9 cellular contexts compared by ENCODE assay signal in the genomic region with DNA sequence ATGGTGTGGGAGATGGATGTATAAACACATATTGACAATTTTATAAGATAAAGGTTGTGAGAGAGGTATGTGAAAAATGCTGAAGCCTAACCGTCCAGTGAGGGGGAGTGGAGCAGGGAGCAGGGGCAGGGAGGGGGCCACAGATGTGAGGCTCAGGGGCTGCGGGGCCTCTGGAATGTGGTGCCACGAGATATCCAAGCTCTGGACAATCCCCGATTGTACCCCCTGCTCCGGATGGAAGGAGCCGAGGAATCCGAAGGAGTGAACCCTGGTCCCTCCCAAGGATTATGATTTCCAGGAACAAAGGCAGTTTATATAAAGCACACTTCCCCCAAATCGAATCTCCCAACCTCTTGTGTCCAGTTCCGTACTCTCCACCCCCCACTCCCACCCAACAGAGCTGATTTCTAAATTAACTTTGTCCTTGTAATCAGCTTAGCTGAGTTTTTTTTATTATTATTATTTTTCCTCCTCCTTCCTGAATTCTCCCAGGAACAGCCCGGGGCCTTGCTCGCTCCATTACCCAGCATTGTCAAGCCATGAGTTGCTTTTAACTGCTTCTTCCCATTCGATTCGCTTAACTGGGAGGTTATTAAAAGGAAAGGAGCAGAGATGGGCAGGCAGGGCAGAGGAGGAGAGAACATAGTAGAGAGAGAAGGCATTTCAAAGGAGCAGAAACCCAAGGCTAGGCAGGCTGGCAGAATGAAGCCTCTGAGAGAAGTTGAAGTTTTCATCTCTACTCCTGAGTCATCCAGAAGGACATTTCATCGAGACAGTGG. TPM values are rescaled to one million over a fixed set of nuclear protein-coding genes. Genes with fewer than 3 reads are reported as not detected.
DNase-seq lines count a peak whose midpoint lies in the region; ATAC-seq and TF ChIP-seq lines count a peak whose summit lies in the region.
"Had no signal": no experiment of that assay in that cellular context is flagged by ENCODE, and none has a peak within 500 bp of the region (broad histone marks: within the 10 kb centered on the region; RNA-seq: fewer than 3 reads in every experiment).

No MANE protein-coding gene starts in this region.

- peak overlapping the region; percentile 94 for H3K27ac ChIP-seq in trophoblast cell (ENCODE audit: low read depth, low read length)

- H4K8ac ChIP-seq in trophoblast cell (ENCODE audit: low read depth, low read length), result peak overlapping the region; percentile 1

- peak overlapping the region; percentile 88 for H2BK12ac ChIP-seq in trophoblast cell (ENCODE audit: low read length)

- peak; percentile 41 for DNase-seq in AG20443 (ENCODE audit: low spot score)
- peak; percentile 71 for DNase-seq in SK-MEL-5 (ENCODE audit: low read depth, low spot score)
- peak; percentile 62 for DNase-seq in fibroblast of pulmonary artery (ENCODE audit: low read depth)
- DNase-seq in trophoblast cell, result no peak
- DNase-seq in activated CD4-positive, alpha-beta T cell treated with anti-CD3 and anti-CD28 coated beads for 48 hours, result no peak
- DNase-seq in NCI-H510A treated with DMSO at 0.1 percent for 48 hours (lab: John Stamatoyannopoulos, UW), result no peak
- DNase-seq in activated naive CD4-positive, alpha-beta T cell treated with anti-CD3 and anti-CD28 coated beads, Interleukin-2, amount 50 U/mL, for 72 hours (ENCODE audit: low spot score in 2 of 2), result no peak

- H3K23ac ChIP-seq in trophoblast cell (ENCODE audit: low read length), result no peak overlapping the region

- peak overlapping the region; percentile 70 for H4K91ac ChIP-seq in trophoblast cell (ENCODE audit: low read depth, low read length)

- peak overlapping the region; percentile 27 for H3K4me2 ChIP-seq in trophoblast cell (ENCODE audit: low read length)

- H2AFZ ChIP-seq in trophoblast cell (ENCODE audit: insufficient read depth, low read length, poor library complexity), result no peak overlapping the region

- peaks cover 16% of the 10 kb centered on the region for H3K79me2 ChIP-seq in trophoblast cell (ENCODE audit: control insufficient read depth, insufficient read depth, low read length, poor library complexity)

- in situ Hi-C loops in SK-MEL-5 (cut with HindIII; ENCODE audit: low pct_unique_long_range_greater_than_20kb, low sequenced_read_pairs), result no loop called here

- peak overlapping the region; percentile 3 for H3K14ac ChIP-seq in trophoblast cell (ENCODE audit: low read length)

- ATAC-seq in GM19395 (IDR thresholded peaks at IDR 0.05; ENCODE audit: unreplicated experiment), result no peak
- ATAC-seq in activated naive CD4-positive, alpha-beta T cell treated with anti-CD3 and anti-CD28 coated beads, Interleukin-2, amount 50 U/mL, for 72 hours, result no peak
- ATAC-seq: K562 had no signal

- H3K9me3 Mint-ChIP-seq in activated naive CD4-positive, alpha-beta T cell treated with anti-CD3 and anti-CD28 coated beads, Interleukin-2, amount 50 U/mL, for 72 hours, result no peaks in the 10 kb centered on the region

- peak overlapping the region; percentile 12 for H2AK5ac ChIP-seq in trophoblast cell (ENCODE audit: low read length)

- H3K79me1 ChIP-seq in trophoblast cell (ENCODE audit: low read length), result peaks cover 23% of the 10 kb centered on the region

- H3K4me1 ChIP-seq in trophoblast cell (ENCODE audit: control insufficient read depth in 1 of 2, insufficient read depth in 2 of 2, low read length in 2 of 2), result peaks cover 32 to 42% of the 10 kb centered on the region in 2 experiments

- H3K4ac ChIP-seq in trophoblast cell (ENCODE audit: low read depth, low read length), result peak overlapping the region; percentile 37

- H3K9ac ChIP-seq in trophoblast cell (ENCODE audit: low read length), result no peak overlapping the region

- no peaks in the 10 kb centered on the region for H3K9me3 ChIP-seq in trophoblast cell (ENCODE audit: insufficient read depth, low read depth, low read length)

- H3K36me3 ChIP-seq in trophoblast cell (ENCODE audit: control insufficient read depth in 1 of 2, insufficient read depth in 2 of 2, low read length in 2 of 2), result peaks cover 0 to 12% of the 10 kb centered on the region in 2 experiments

- H3K36me3 Mint-ChIP-seq in activated naive CD4-positive, alpha-beta T cell treated with anti-CD3 and anti-CD28 coated beads, Interleukin-2, amount 50 U/mL, for 72 hours, result no peaks in the 10 kb centered on the region

- no peak for TF ChIP-seq CTCF in fibroblast of pulmonary artery (IDR thresholded peaks at IDR 0.05; ENCODE audit: low read length, missing control alignments)

- no peak overlapping the region for H3K27ac Mint-ChIP-seq in activated naive CD4-positive, alpha-beta T cell treated with anti-CD3 and anti-CD28 coated beads, Interleukin-2, amount 50 U/mL, for 72 hours

- H3K18ac ChIP-seq in trophoblast cell (ENCODE audit: low read length), result peak overlapping the region; percentile 59

- no peaks in the 10 kb centered on the region for H3K27me3 ChIP-seq in trophoblast cell (ENCODE audit: insufficient read depth, low read length)

- peak overlapping the region; percentile 88 for H2BK5ac ChIP-seq in trophoblast cell (ENCODE audit: low read depth, low read length, poor library complexity)

- no CpG with 5 or more reads among the region's 14 CpGs for WGBS in trophoblast cell (ENCODE audit: extremely low coverage, insufficient coverage, insufficient read length)

- H2BK120ac ChIP-seq in trophoblast cell (ENCODE audit: insufficient read depth, low read length, poor library complexity), result peak overlapping the region; percentile 2

- H4K12ac ChIP-seq in trophoblast cell (ENCODE audit: low read depth, low read length), result no peak overlapping the region

- H3K4me3 ChIP-seq in fibroblast of pulmonary artery (replicated peaks; ENCODE audit: low read depth, low read length) (no peak overlapping the region), trophoblast cell (ENCODE audit: low read depth, low read length) (no peak overlapping the region)
- H3K4me3 ChIP-seq: K562 had no signal

RNA-seq across cellular contexts. Expression of a gene that starts 9.4 kb away (rescaled TPM):
- 22.2 and 27.8 TPM in 2 replicates for total RNA-seq in SK-MEL-5 (2014; rRNA removed; shearing (Covaris generic))
- 38.6 and 45.6 TPM in 2 replicates for polyA plus RNA-seq in SK-MEL-5 (2015; cell fraction: cytosol; rRNA removed)
- 35.7 and 49.7 TPM in 2 replicates for polyA plus RNA-seq in SK-MEL-5 (2015; cell fraction: nucleus; rRNA removed)
- polyA plus RNA-seq in trophoblast cell (2013), result 42.1 and 42.5 TPM in 2 replicates
- under 1 TPM in 1 of 2 donors, not detected in 1; 0.08 TPM for total RNA-seq in activated naive CD4-positive, alpha-beta T cell treated with anti-CD3 and anti-CD28 coated beads, Interleukin-2, amount 50 U/mL, for 72 hours

Comparison
In these comparisons a context has a peak if more than half of its experiments do, and no peak if none do; other contexts are left out.
1. DNase-seq: peak in AG20443 (single experiment), SK-MEL-5 (single experiment) and fibroblast of pulmonary artery (single experiment); none in trophoblast cell (0 of 2), activated CD4-positive, alpha-beta T cell treated with anti-CD3 and anti-CD28 coated beads for 48 hours (single experiment), NCI-H510A treated with DMSO at 0.1 percent for 48 hours (single experiment) and activated naive CD4-positive, alpha-beta T cell treated with anti-CD3 and anti-CD28 coated beads, Interleukin-2, amount 50 U/mL, for 72 hours (0 of 2).
2. RNA of a gene that starts 9.4 kb away (total RNA-seq): 22.2 to 27.8 TPM in SK-MEL-5; 0.08 TPM in activated naive CD4-positive, alpha-beta T cell treated with anti-CD3 and anti-CD28 coated beads, Interleukin-2, amount 50 U/mL, for 72 hours; every median in the first group is over 10 times any median in the second.